Comparison of ENCODE assay signal across 8 cellular contexts in the genomic region with DNA sequence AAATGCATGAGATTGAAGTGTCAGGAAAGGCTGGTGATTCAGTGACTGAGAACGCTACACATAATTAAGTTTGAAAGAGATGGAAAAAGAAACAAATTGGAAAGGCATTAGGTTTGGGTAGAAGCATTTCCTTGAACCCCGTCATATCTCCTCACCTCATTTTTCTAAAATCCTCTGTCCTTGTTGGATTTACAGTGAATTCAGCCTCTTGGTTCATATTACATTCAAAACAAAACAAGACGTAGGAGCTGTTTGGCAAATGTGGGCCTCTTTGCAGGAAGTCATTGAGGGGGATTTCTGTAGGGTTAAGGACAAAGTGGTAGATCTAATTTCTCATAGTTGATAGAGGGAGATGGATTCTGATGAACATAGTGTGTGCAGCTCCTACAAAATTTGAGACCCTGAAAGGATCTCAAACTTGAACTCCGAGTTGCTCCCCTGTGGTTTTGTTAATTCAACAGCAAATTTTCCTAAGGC. TPM values are rescaled to one million over a fixed set of nuclear protein-coding genes. Genes with fewer than 3 reads are reported as not detected.
DNase-seq lines count a peak whose midpoint lies in the region; ATAC-seq and TF ChIP-seq lines count a peak whose summit lies in the region.

No MANE protein-coding gene starts in this region.

- peak overlapping the region in 8 of 10 experiments; percentile 43 to 63 (median 56); a peak in 16 of 20 replicates for H3K4me3 ChIP-seq in BLaER1 treated with 17β-estradiol and CSF1 and Interleukin-3, amounts not matched to agents 10 nM and 100 nM
- H3K4me3 ChIP-seq in lower lobe of right lung (peak overlapping the region; percentile 44), BE2C (ENCODE audit: low read depth, low read length) (no peak overlapping the region)

- peaks cover 0 to 32% (median 0%) of the 10 kb centered on the region in 11 experiments; a peak in 9 of 22 replicates for H3K36me3 ChIP-seq in BLaER1 treated with 17β-estradiol and CSF1 and Interleukin-3, amounts not matched to agents 10 nM and 100 nM
- no peaks in the 10 kb centered on the region for H3K36me3 ChIP-seq in lower lobe of right lung
- no peaks in the 10 kb centered on the region for H3K36me3 ChIP-seq in BE2C

- peak overlapping the region in 10 of 11 experiments; percentile 73 to 91 (median 84); a peak in 20 of 22 replicates for H3K27ac ChIP-seq in BLaER1 treated with 17β-estradiol and CSF1 and Interleukin-3, amounts not matched to agents 10 nM and 100 nM
- H3K27ac ChIP-seq in VCaP (peak overlapping the region; percentile 54), lower lobe of right lung (peak overlapping the region; percentile 76)

- no peaks in the 10 kb centered on the region for H4K20me1 ChIP-seq in BLaER1 treated with 17β-estradiol and CSF1 and Interleukin-3, amounts not matched to agents 10 nM and 100 nM

- ATAC-seq in GM19324 (IDR thresholded peaks at IDR 0.05; ENCODE audit: low FRiP score, unreplicated experiment), result peak; percentile 27
- ATAC-seq in lower lobe of right lung, result peak in 1 of 2 donors; percentile 23
- no peak for ATAC-seq in HG02840 (IDR thresholded peaks at IDR 0.05; ENCODE audit: low FRiP score, unreplicated experiment)

- H3K4me1 ChIP-seq in BLaER1 treated with 17β-estradiol and CSF1 and Interleukin-3, amounts not matched to agents 10 nM and 100 nM, result peaks cover 11 to 53% (median 32%) of the 10 kb centered on the region in 10 experiments
- peaks cover 17% of the 10 kb centered on the region for H3K4me1 ChIP-seq in lower lobe of right lung
- no peaks in the 10 kb centered on the region for H3K4me1 ChIP-seq in BE2C

- peaks cover 11 to 41% (median 31%) of the 10 kb centered on the region in 11 experiments; a peak in 21 of 22 replicates for H3K9me3 ChIP-seq in BLaER1 treated with 17β-estradiol and CSF1 and Interleukin-3, amounts not matched to agents 10 nM and 100 nM (replicated peaks in 1 of 11)
- H3K9me3 ChIP-seq in lower lobe of right lung, result peaks cover 7% of the 10 kb centered on the region
- H3K9me3 ChIP-seq in BE2C, result no peaks in the 10 kb centered on the region

- intact Hi-C loops in lower lobe of right lung (cut with DNase I), result no loop called here

- TF ChIP-seq CTCF in VCaP (conservative IDR thresholded peaks at IDR 0.05), result no peak
- no peak for TF ChIP-seq CTCF in lower lobe of right lung (IDR thresholded peaks at IDR 0.05)
- no peak for TF ChIP-seq CTCF in BE2C (IDR thresholded peaks at IDR 0.05; ENCODE audit: low read depth, low read length)

- no peak for DNase-seq in lower lobe of right lung
- no peak for DNase-seq in effector CD8-positive, alpha-beta T cell (lab: John Stamatoyannopoulos, UW)
- no peak for DNase-seq in COLO829 (ENCODE audit: low spot score)
- DNase-seq in BE2C, result no peak

- H3K4me2 ChIP-seq in BLaER1 treated with 17β-estradiol and CSF1 and Interleukin-3, amounts not matched to agents 10 nM and 100 nM, result peak overlapping the region; percentile 60 to 98 (median 83); a peak in 21 of 22 replicates

- H3K27me3 ChIP-seq in BLaER1 treated with 17β-estradiol and CSF1 and Interleukin-3, amounts not matched to agents 10 nM and 100 nM, result no peaks in the 10 kb centered on the region
- H3K27me3 ChIP-seq in lower lobe of right lung (ENCODE audit: low read depth), result no peaks in the 10 kb centered on the region
- H3K27me3 ChIP-seq in BE2C, result peaks cover 16% of the 10 kb centered on the region

- peak overlapping the region in 9 of 11 experiments; percentile 46 to 78 (median 72); a peak in 14 of 22 replicates for H3K9ac ChIP-seq in BLaER1 treated with 17β-estradiol and CSF1 and Interleukin-3, amounts not matched to agents 10 nM and 100 nM

RNA-seq across cellular contexts. Expression of a gene that starts 0.6 kb away (rescaled TPM):
- 92.6 TPM for total RNA-seq in lower lobe of right lung
- polyA plus RNA-seq in BE2C (2012; ENCODE audit: insufficient read depth, insufficient read length, low read depth), result 0.52 TPM

RNA-seq across cellular contexts. Expression of a gene that starts 51.9 kb away (rescaled TPM):
- 81.0 TPM for total RNA-seq in lower lobe of right lung
- 5.3 TPM for polyA plus RNA-seq in BE2C (2012; ENCODE audit: insufficient read depth, insufficient read length, low read depth)
